10 cellular contexts compared by ENCODE assay signal in genomic region chr6:154411076-154411475, GRCh38. TPM values are rescaled to one million over a fixed set of nuclear protein-coding genes. Genes with fewer than 3 reads are reported as not detected.
DNase-seq lines count a peak whose midpoint lies in the region; ATAC-seq and TF ChIP-seq lines count a peak whose summit lies in the region.
"Had no signal": no experiment of that assay in that cellular context is flagged by ENCODE, and none has a peak within 500 bp of the region (broad histone marks: within the 10 kb centered on the region; RNA-seq: fewer than 3 reads in every experiment).

No MANE protein-coding gene starts in this region.

- no peaks in the 10 kb centered on the region for H3K36me3 Mint-ChIP-seq in activated T-cell treated with anti-CD3 and anti-CD28 coated beads, Interleukin-2, amount 50 U/mL, for 24 hours (ENCODE audit: low read depth)
- no peaks in the 10 kb centered on the region for H3K36me3 Mint-ChIP-seq in activated T-cell treated with anti-CD3 and anti-CD28 coated beads, Interleukin-2, amount 50 U/mL, for 4 hours (ENCODE audit: insufficient read depth)
- H3K36me3 Mint-ChIP-seq in nephron (ENCODE audit: low read depth): peaks cover 67% of the 10 kb centered on the region
- H3K36me3 Mint-ChIP-seq in glutamatergic neuron (ENCODE audit: unreplicated experiment): no peaks in the 10 kb centered on the region

- in situ Hi-C loops in transverse colon (cut with MboI; ENCODE audit: low pct_ligation_motif_present in 1 of 4, low pct_unique_long_range_greater_than_20kb in 1 of 4, low sequenced_read_pairs in 3 of 4): no loop called here

- TF ChIP-seq POLR2A in transverse colon (IDR thresholded peaks at IDR 0.05): no peak

- TF ChIP-seq EP300 in transverse colon (IDR thresholded peaks at IDR 0.05; ENCODE audit: low read depth): no peak

- ATAC-seq in activated T-cell treated with anti-CD3 and anti-CD28 coated beads, Interleukin-2, amount 50 U/mL, for 4 hours: no peak
- no peak for ATAC-seq in GM21825 (IDR thresholded peaks at IDR 0.05; ENCODE audit: unreplicated experiment)

- DNase-seq in activated T-cell treated with anti-CD3 and anti-CD28 coated beads, Interleukin-2, amount 50 U/mL, for 24 hours: no peak
- DNase-seq in activated T-cell treated with anti-CD3 and anti-CD28 coated beads, Interleukin-2, amount 50 U/mL, for 4 hours: no peak
- DNase-seq in dedifferentiated amniotic fluid mesenchymal stem cell (ENCODE audit: extremely low spot score) (peak; percentile 58), transverse colon (no peak), epidermal melanocyte (ENCODE audit: insufficient read length, low spot score) (no peak), glutamatergic neuron (no peak)
- DNase-seq: NCI-H774 had no signal

- H3K36me3 ChIP-seq in transverse colon: peaks cover 0 to 8% (median 0%) of the 10 kb centered on the region in 4 donors

- peaks cover 10% of the 10 kb centered on the region for H3K4me1 Mint-ChIP-seq in activated T-cell treated with anti-CD3 and anti-CD28 coated beads, Interleukin-2, amount 50 U/mL, for 24 hours (ENCODE audit: low read depth)
- H3K4me1 Mint-ChIP-seq in activated T-cell treated with anti-CD3 and anti-CD28 coated beads, Interleukin-2, amount 50 U/mL, for 4 hours (ENCODE audit: low read depth): peaks cover 6% of the 10 kb centered on the region
- H3K4me1 Mint-ChIP-seq in nephron: peaks cover 33% of the 10 kb centered on the region
- no peaks in the 10 kb centered on the region for H3K4me1 Mint-ChIP-seq in glutamatergic neuron (ENCODE audit: low read depth, unreplicated experiment)

- 75 to 80% methylated on average over 3 to 5 of the region's 5 CpGs for WGBS in transverse colon (ENCODE audit: low coverage in 1 of 2), 2 donors

- no peak overlapping the region for H3K4me3 Mint-ChIP-seq in activated T-cell treated with anti-CD3 and anti-CD28 coated beads, Interleukin-2, amount 50 U/mL, for 24 hours
- no peak overlapping the region for H3K4me3 Mint-ChIP-seq in activated T-cell treated with anti-CD3 and anti-CD28 coated beads, Interleukin-2, amount 50 U/mL, for 4 hours
- H3K4me3 Mint-ChIP-seq in nephron (peak overlapping the region in 1 of 3 experiments; percentile 26), glutamatergic neuron (ENCODE audit: unreplicated experiment) (no peak overlapping the region)

- no peaks in the 10 kb centered on the region for H3K27me3 ChIP-seq in transverse colon

- intact Hi-C loops in transverse colon (cut with DNase I; ENCODE audit: low total_unique reads): no loop called here

- no peaks in the 10 kb centered on the region for H3K9me3 Mint-ChIP-seq in activated T-cell treated with anti-CD3 and anti-CD28 coated beads, Interleukin-2, amount 50 U/mL, for 24 hours
- no peaks in the 10 kb centered on the region for H3K9me3 Mint-ChIP-seq in activated T-cell treated with anti-CD3 and anti-CD28 coated beads, Interleukin-2, amount 50 U/mL, for 4 hours
- no peaks in the 10 kb centered on the region for H3K9me3 Mint-ChIP-seq in nephron
- H3K9me3 Mint-ChIP-seq in glutamatergic neuron (ENCODE audit: unreplicated experiment): no peaks in the 10 kb centered on the region

- H3K27me3 Mint-ChIP-seq in activated T-cell treated with anti-CD3 and anti-CD28 coated beads, Interleukin-2, amount 50 U/mL, for 24 hours: peaks cover 17% of the 10 kb centered on the region
- H3K27me3 Mint-ChIP-seq in activated T-cell treated with anti-CD3 and anti-CD28 coated beads, Interleukin-2, amount 50 U/mL, for 4 hours (ENCODE audit: low read depth): peaks cover 10% of the 10 kb centered on the region
- H3K27me3 Mint-ChIP-seq in nephron (ENCODE audit: low read depth) (no peaks in the 10 kb centered on the region), glutamatergic neuron (ENCODE audit: unreplicated experiment) (no peaks in the 10 kb centered on the region)

- peak overlapping the region; percentile 59 to 84 (median 82) for H3K27ac ChIP-seq in transverse colon
- H3K27ac ChIP-seq: HL-60 had no signal

- no peak overlapping the region for H3K4me3 ChIP-seq in transverse colon

- H3K4me1 ChIP-seq in transverse colon: peaks cover 7 to 27% (median 19%) of the 10 kb centered on the region in 4 donors

- H3K9me3 ChIP-seq in transverse colon: no peaks in the 10 kb centered on the region

- TF ChIP-seq CTCF in nephron (IDR thresholded peaks at IDR 0.05; ENCODE audit: unreplicated experiment in 3 of 3) (no peak), transverse colon (IDR thresholded peaks at IDR 0.05) (no peak), glutamatergic neuron (IDR thresholded peaks at IDR 0.05; ENCODE audit: partially characterized antibody, unreplicated experiment) (no peak)

- H3K27ac Mint-ChIP-seq in activated T-cell treated with anti-CD3 and anti-CD28 coated beads, Interleukin-2, amount 50 U/mL, for 24 hours: peak overlapping the region; percentile 57
- peak overlapping the region; percentile 82 to 91 (median 90) for H3K27ac Mint-ChIP-seq in nephron
- H3K27ac Mint-ChIP-seq in glutamatergic neuron (ENCODE audit: unreplicated experiment): no peak overlapping the region

RNA-seq across cellular contexts. Expression of gene IPCEF1, which starts 54.5 kb away (rescaled TPM):
- total RNA-seq in activated T-cell treated with anti-CD3 and anti-CD28 coated beads, Interleukin-2, amount 50 U/mL, for 4 hours: 10 to 100 TPM in 1 of 3 donors, 1 to 10 TPM in 2; 7.5 to 13.5 (median 9.7) TPM
- total RNA-seq in transverse colon (1 to 10 TPM in 3 of 4 donors, under 1 TPM in 1; 0.37 to 8.7 (median 3.8) TPM), glutamatergic neuron (ENCODE audit: unreplicated experiment) (0.61 TPM)
